In the genomic region with DNA sequence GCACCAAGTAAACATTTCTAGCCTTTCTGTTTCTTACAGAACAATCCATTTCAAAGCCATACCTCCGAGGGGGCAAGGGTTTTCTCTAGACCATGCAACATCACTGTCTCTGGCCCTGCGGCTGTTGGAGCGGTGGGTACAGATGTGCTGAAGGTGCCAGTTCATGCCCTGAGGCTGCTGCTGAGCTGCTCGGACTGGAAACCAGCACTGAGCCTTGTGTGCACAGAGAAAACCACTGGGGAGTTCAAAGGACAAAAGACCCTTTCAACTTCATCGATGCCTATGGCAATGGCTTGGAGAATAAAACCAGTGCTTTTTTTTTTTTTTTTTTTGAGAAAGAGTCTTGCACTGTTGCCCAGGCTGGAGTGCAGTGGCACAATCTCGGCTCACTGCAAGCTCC, we compare ENCODE assay signal across 33 cellular contexts.
"Had no signal": no experiment of that assay in that cellular context is flagged by ENCODE, and none has a peak within 500 bp of the region (broad histone marks: within the 10 kb centered on the region; RNA-seq: fewer than 3 reads in every experiment).

No MANE protein-coding gene starts in this region.

- H3K4me3 Mint-ChIP-seq: activated CD8-positive, alpha-beta T cell treated with anti-CD3 and anti-CD28 coated beads for 36 hours; activated naive CD8-positive, alpha-beta T cell treated with anti-CD3 and anti-CD28 coated beads for 36 hours; activated T-cell treated with anti-CD3 and anti-CD28 coated beads, Interleukin-2, amount 50 U/mL, for 72 hours; activated T-helper 17 cell treated with anti-CD3 and anti-CD28 coated beads, Interleukin-2, amount 50 U/mL, for 72 hours had no signal

- H3K9me3 Mint-ChIP-seq: activated CD8-positive, alpha-beta T cell treated with anti-CD3 and anti-CD28 coated beads for 36 hours; activated naive CD8-positive, alpha-beta T cell treated with anti-CD3 and anti-CD28 coated beads for 36 hours; activated T-cell treated with anti-CD3 and anti-CD28 coated beads, Interleukin-2, amount 50 U/mL, for 72 hours; activated T-helper 17 cell treated with anti-CD3 and anti-CD28 coated beads, Interleukin-2, amount 50 U/mL, for 72 hours had no signal

- H3K27ac ChIP-seq: brain microvascular endothelial cell, PC-9, RWPE1, WERI-Rb-1 had no signal

- H3K9me3 ChIP-seq: MG63 had no signal

- H3K4me3 ChIP-seq: MG63, PC-9 had no signal

- H3K4me2 ChIP-seq: PC-9 had no signal

- H3K36me3 ChIP-seq: brain microvascular endothelial cell, MG63, WERI-Rb-1 had no signal

- H3K27ac Mint-ChIP-seq: activated CD8-positive, alpha-beta T cell treated with anti-CD3 and anti-CD28 coated beads for 36 hours; activated naive CD8-positive, alpha-beta T cell treated with anti-CD3 and anti-CD28 coated beads for 36 hours; activated T-cell treated with anti-CD3 and anti-CD28 coated beads, Interleukin-2, amount 50 U/mL, for 72 hours; activated T-helper 17 cell treated with anti-CD3 and anti-CD28 coated beads, Interleukin-2, amount 50 U/mL, for 72 hours had no signal

- DNase-seq: activated CD4-positive, alpha-beta T cell treated with anti-CD3 and anti-CD28 coated beads for 1 hour; activated CD4-positive, alpha-beta T cell treated with anti-CD3 and anti-CD28 coated beads for 48 hours; activated CD4-positive, CD25-positive, alpha-beta regulatory T cell; activated CD8-positive, alpha-beta T cell treated with anti-CD3 and anti-CD28 coated beads for 36 hours; activated effector memory CD4-positive, alpha-beta T cell treated with anti-CD3 and anti-CD28 coated beads, Interleukin-2, amount 50 U/mL, for 16 hours; activated naive CD4-positive, alpha-beta T cell; activated naive CD4-positive, alpha-beta T cell treated with anti-CD3 and anti-CD28 coated beads, Interleukin-2, amount 50 U/mL, for 16 hours; activated naive CD8-positive, alpha-beta T cell treated with anti-CD3 and anti-CD28 coated beads for 36 hours; activated T-cell treated with anti-CD3 and anti-CD28 coated beads, Interleukin-2, amount 50 U/mL, for 1 hour; activated T-cell treated with anti-CD3 and anti-CD28 coated beads, Interleukin-2, amount 50 U/mL, for 72 hours; amniotic stem cell; aorta; brain microvascular endothelial cell; central memory CD4-positive, alpha-beta T cell; Karpas-422; MG63; NCI-H1048; NCI-H1105 treated with DMSO at 0.1 percent for 48 hours; NCI-H1436; NCI-H1694 treated with DMSO at 0.1 percent for 48 hours; NCI-H2029; NCI-H345; NCI-H524 treated with DMSO at 0.1 percent for 48 hours; NCI-H748 treated with DMSO at 0.1 percent for 48 hours; NK-92 treated with Interleukin-12 subunit alpha and Interleukin-12 subunit beta, amount 100 ng/mL, for 24 hours; PC-9; SIG-M5; SW 1271; T1000; WERI-Rb-1 had no signal

- H3K36me3 Mint-ChIP-seq: activated naive CD8-positive, alpha-beta T cell treated with anti-CD3 and anti-CD28 coated beads for 36 hours had no signal

- H3K27me3 ChIP-seq: MG63 had no signal

- ATAC-seq: activated CD8-positive, alpha-beta T cell treated with anti-CD3 and anti-CD28 coated beads for 36 hours; activated T-cell treated with anti-CD3 and anti-CD28 coated beads, Interleukin-2, amount 50 U/mL, for 72 hours; activated T-helper 17 cell treated with anti-CD3 and anti-CD28 coated beads, Interleukin-2, amount 50 U/mL, for 72 hours; Right ventricle myocardium inferior had no signal

- H3K4me1 Mint-ChIP-seq: activated naive CD8-positive, alpha-beta T cell treated with anti-CD3 and anti-CD28 coated beads for 36 hours; activated T-helper 17 cell treated with anti-CD3 and anti-CD28 coated beads, Interleukin-2, amount 50 U/mL, for 72 hours had no signal
